Comparison of ENCODE assay signal across 1 cellular context in genomic region chr13:111184685-111185401, GRCh38.
TF ChIP-seq lines count a peak whose summit lies in the region.

No MANE protein-coding gene starts in this region.

TF ChIP-seq in HepG2, 621 proteins besides CTCF, POLR2A, EP300 and RAD21 (continued from another document):
- TF ChIP-seq POGK (CRISPR knock-in tag; conservative IDR thresholded peaks at IDR 0.05), result no peak
